1 cellular context compared by ENCODE assay signal in the genomic region with DNA sequence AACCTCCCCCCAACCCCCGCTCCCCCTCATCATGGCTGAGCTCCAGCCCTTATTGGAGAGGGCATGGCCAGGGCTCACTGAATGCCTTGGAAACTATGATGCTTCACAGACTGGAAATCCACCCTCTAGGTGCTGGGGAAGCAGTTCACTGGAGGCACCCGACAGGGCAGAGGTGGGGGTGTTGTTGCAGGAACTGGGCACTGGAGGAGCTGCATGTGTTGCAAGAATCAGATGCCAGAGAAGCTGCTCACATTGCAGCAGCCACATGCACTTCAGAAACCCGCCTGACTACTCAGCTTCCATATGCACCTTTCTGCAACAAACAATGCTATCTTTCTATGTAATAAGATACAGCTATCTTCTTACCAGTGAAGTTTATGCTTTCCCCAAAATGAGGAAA.
TF ChIP-seq lines count a peak whose summit lies in the region.

No MANE protein-coding gene starts in this region.

TF ChIP-seq in GM12878, 131 proteins besides CTCF, POLR2A, EP300 and RAD21:
- TF ChIP-seq, protein P1, sequence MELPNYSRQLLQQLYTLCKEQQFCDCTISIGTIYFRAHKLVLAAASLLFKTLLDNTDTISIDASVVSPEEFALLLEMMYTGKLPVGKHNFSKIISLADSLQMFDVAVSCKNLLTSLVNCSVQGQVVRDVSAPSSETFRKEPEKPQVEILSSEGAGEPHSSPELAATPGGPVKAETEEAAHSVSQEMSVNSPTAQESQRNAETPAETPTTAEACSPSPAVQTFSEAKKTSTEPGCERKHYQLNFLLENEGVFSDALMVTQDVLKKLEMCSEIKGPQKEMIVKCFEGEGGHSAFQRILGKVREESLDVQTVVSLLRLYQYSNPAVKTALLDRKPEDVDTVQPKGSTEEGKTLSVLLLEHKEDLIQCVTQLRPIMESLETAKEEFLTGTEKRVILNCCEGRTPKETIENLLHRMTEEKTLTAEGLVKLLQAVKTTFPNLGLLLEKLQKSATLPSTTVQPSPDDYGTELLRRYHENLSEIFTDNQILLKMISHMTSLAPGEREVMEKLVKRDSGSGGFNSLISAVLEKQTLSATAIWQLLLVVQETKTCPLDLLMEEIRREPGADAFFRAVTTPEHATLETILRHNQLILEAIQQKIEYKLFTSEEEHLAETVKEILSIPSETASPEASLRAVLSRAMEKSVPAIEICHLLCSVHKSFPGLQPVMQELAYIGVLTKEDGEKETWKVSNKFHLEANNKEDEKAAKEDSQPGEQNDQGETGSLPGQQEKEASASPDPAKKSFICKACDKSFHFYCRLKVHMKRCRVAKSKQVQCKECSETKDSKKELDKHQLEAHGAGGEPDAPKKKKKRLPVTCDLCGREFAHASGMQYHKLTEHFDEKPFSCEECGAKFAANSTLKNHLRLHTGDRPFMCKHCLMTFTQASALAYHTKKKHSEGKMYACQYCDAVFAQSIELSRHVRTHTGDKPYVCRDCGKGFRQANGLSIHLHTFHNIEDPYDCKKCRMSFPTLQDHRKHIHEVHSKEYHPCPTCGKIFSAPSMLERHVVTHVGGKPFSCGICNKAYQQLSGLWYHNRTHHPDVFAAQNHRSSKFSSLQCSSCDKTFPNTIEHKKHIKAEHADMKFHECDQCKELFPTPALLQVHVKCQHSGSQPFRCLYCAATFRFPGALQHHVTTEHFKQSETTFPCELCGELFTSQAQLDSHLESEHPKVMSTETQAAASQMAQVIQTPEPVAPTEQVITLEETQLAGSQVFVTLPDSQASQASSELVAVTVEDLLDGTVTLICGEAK (IDR thresholded peaks at IDR 0.05; ENCODE audit: borderline replicate concordance) = no peak
- TF ChIP-seq SMC3 (IDR thresholded peaks at IDR 0.05; ENCODE audit: borderline replicate concordance, low read length) = no peak
- TF ChIP-seq MYB (IDR thresholded peaks at IDR 0.05; ENCODE audit: borderline replicate concordance, low read depth, low read length) = no peak
- no peak for TF ChIP-seq MYC (IDR thresholded peaks at IDR 0.05; ENCODE audit: insufficient read depth, insufficient read length, insufficient replicate concordance, low read length, severe bottlenecking)
- TF ChIP-seq SREBF2 (IDR thresholded peaks at IDR 0.05; ENCODE audit: low read length) = no peak
- no peak for TF ChIP-seq IKZF1 (conservative IDR thresholded peaks at IDR 0.05)
- TF ChIP-seq ETV6 (conservative IDR thresholded peaks at IDR 0.05 in 1 of 2, IDR thresholded peaks at IDR 0.05 in 1 of 2; ENCODE audit: borderline replicate concordance in 1 of 2, low read depth in 1 of 2) = no peak
- TF ChIP-seq, protein P2, sequence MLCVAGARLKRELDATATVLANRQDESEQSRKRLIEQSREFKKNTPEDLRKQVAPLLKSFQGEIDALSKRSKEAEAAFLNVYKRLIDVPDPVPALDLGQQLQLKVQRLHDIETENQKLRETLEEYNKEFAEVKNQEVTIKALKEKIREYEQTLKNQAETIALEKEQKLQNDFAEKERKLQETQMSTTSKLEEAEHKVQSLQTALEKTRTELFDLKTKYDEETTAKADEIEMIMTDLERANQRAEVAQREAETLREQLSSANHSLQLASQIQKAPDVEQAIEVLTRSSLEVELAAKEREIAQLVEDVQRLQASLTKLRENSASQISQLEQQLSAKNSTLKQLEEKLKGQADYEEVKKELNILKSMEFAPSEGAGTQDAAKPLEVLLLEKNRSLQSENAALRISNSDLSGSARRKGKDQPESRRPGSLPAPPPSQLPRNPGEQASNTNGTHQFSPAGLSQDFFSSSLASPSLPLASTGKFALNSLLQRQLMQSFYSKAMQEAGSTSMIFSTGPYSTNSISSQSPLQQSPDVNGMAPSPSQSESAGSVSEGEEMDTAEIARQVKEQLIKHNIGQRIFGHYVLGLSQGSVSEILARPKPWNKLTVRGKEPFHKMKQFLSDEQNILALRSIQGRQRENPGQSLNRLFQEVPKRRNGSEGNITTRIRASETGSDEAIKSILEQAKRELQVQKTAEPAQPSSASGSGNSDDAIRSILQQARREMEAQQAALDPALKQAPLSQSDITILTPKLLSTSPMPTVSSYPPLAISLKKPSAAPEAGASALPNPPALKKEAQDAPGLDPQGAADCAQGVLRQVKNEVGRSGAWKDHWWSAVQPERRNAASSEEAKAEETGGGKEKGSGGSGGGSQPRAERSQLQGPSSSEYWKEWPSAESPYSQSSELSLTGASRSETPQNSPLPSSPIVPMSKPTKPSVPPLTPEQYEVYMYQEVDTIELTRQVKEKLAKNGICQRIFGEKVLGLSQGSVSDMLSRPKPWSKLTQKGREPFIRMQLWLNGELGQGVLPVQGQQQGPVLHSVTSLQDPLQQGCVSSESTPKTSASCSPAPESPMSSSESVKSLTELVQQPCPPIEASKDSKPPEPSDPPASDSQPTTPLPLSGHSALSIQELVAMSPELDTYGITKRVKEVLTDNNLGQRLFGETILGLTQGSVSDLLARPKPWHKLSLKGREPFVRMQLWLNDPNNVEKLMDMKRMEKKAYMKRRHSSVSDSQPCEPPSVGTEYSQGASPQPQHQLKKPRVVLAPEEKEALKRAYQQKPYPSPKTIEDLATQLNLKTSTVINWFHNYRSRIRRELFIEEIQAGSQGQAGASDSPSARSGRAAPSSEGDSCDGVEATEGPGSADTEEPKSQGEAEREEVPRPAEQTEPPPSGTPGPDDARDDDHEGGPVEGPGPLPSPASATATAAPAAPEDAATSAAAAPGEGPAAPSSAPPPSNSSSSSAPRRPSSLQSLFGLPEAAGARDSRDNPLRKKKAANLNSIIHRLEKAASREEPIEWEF (IDR thresholded peaks at IDR 0.05; ENCODE audit: insufficient replicate concordance, low read depth, low read length) = no peak
- no peak for TF ChIP-seq CREM (IDR thresholded peaks at IDR 0.05; ENCODE audit: low read depth)
- TF ChIP-seq, protein P3, sequence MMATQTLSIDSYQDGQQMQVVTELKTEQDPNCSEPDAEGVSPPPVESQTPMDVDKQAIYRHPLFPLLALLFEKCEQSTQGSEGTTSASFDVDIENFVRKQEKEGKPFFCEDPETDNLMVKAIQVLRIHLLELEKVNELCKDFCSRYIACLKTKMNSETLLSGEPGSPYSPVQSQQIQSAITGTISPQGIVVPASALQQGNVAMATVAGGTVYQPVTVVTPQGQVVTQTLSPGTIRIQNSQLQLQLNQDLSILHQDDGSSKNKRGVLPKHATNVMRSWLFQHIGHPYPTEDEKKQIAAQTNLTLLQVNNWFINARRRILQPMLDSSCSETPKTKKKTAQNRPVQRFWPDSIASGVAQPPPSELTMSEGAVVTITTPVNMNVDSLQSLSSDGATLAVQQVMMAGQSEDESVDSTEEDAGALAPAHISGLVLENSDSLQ (IDR thresholded peaks at IDR 0.05) = no peak
- TF ChIP-seq CBFB (IDR thresholded peaks at IDR 0.05; ENCODE audit: low read depth) = no peak
- TF ChIP-seq POU2F2 (IDR thresholded peaks at IDR 0.05; ENCODE audit: borderline replicate concordance, low read depth, low read length) = no peak
- no peak for TF ChIP-seq CHD2 (IDR thresholded peaks at IDR 0.05; ENCODE audit: borderline replicate concordance, low read depth, low read length)
- TF ChIP-seq, protein P4, sequence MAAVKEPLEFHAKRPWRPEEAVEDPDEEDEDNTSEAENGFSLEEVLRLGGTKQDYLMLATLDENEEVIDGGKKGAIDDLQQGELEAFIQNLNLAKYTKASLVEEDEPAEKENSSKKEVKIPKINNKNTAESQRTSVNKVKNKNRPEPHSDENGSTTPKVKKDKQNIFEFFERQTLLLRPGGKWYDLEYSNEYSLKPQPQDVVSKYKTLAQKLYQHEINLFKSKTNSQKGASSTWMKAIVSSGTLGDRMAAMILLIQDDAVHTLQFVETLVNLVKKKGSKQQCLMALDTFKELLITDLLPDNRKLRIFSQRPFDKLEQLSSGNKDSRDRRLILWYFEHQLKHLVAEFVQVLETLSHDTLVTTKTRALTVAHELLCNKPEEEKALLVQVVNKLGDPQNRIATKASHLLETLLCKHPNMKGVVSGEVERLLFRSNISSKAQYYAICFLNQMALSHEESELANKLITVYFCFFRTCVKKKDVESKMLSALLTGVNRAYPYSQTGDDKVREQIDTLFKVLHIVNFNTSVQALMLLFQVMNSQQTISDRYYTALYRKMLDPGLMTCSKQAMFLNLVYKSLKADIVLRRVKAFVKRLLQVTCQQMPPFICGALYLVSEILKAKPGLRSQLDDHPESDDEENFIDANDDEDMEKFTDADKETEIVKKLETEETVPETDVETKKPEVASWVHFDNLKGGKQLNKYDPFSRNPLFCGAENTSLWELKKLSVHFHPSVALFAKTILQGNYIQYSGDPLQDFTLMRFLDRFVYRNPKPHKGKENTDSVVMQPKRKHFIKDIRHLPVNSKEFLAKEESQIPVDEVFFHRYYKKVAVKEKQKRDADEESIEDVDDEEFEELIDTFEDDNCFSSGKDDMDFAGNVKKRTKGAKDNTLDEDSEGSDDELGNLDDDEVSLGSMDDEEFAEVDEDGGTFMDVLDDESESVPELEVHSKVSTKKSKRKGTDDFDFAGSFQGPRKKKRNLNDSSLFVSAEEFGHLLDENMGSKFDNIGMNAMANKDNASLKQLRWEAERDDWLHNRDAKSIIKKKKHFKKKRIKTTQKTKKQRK (IDR thresholded peaks at IDR 0.05; ENCODE audit: low read depth, low read length) = no peak
- no peak for TF ChIP-seq MXI1 (IDR thresholded peaks at IDR 0.05; ENCODE audit: low read depth, low read length)
- no peak for TF ChIP-seq CHD1 (IDR thresholded peaks at IDR 0.05; ENCODE audit: low read depth, low read length)
